3 cellular contexts compared by ENCODE assay signal in genomic region chrX:119891961-119892692, GRCh38. TPM values are rescaled to one million over a fixed set of nuclear protein-coding genes. Genes with fewer than 3 reads are reported as not detected.
"Had no signal": no experiment of that assay in that cellular context is flagged by ENCODE, and none has a peak within 500 bp of the region (broad histone marks: within the 10 kb centered on the region; RNA-seq: fewer than 3 reads in every experiment).

No MANE protein-coding gene starts in this region.

RNA-seq across cellular contexts. Expression of gene AKAP14, which starts 3.6 kb away (rescaled TPM):
- total RNA-seq: M059J, Right ventricle myocardium superior, SJSA1 had no signal
